Comparison of ENCODE assay signal across 10 cellular contexts in genomic region chr11:93526058-93526633, GRCh38. TPM values are rescaled to one million over a fixed set of nuclear protein-coding genes. Genes with fewer than 3 reads are reported as not detected.
DNase-seq lines count a peak whose midpoint lies in the region; ATAC-seq and TF ChIP-seq lines count a peak whose summit lies in the region.
"Had no signal": no experiment of that assay in that cellular context is flagged by ENCODE, and none has a peak within 500 bp of the region (broad histone marks: within the 10 kb centered on the region; RNA-seq: fewer than 3 reads in every experiment).

No MANE protein-coding gene starts in this region.

- no peaks in the 10 kb centered on the region for H3K36me3 ChIP-seq in HEK293 (ENCODE audit: control insufficient read depth in 2 of 2, insufficient read depth in 1 of 2, low read length in 2 of 2)

- no peaks in the 10 kb centered on the region for H3K36me3 Mint-ChIP-seq in activated T-cell treated with anti-CD3 and anti-CD28 coated beads, Interleukin-2, amount 50 U/mL, for 72 hours (ENCODE audit: insufficient read depth in 2 of 2)
- H3K36me3 Mint-ChIP-seq in activated B cell treated with CpG ODN at 0.5 μM for 24 hours (ENCODE audit: low read depth): no peaks in the 10 kb centered on the region
- peaks cover 8% of the 10 kb centered on the region for H3K36me3 Mint-ChIP-seq in stimulated activated effector memory CD8-positive, alpha-beta T cell treated with anti-CD3 and anti-CD28 coated beads, Interleukin-12 subunit alpha, Interleukin-12 subunit beta, amount 100 ng/mL, for 72 hours

- H3K9me3 ChIP-seq in HEK293 (ENCODE audit: control insufficient read depth, insufficient read depth, low read depth, low read length): no peaks in the 10 kb centered on the region

- no peaks in the 10 kb centered on the region for H3K4me1 ChIP-seq in HEK293 (ENCODE audit: control insufficient read depth, insufficient read depth, low read length)

- H3K4me1 Mint-ChIP-seq in activated T-cell treated with anti-CD3 and anti-CD28 coated beads, Interleukin-2, amount 50 U/mL, for 72 hours (ENCODE audit: low read depth): peaks cover 63% of the 10 kb centered on the region
- H3K4me1 Mint-ChIP-seq in activated B cell treated with CpG ODN at 0.5 μM for 24 hours: peaks cover 55% of the 10 kb centered on the region
- peaks cover 74% of the 10 kb centered on the region for H3K4me1 Mint-ChIP-seq in stimulated activated effector memory CD8-positive, alpha-beta T cell treated with anti-CD3 and anti-CD28 coated beads, Interleukin-12 subunit alpha, Interleukin-12 subunit beta, amount 100 ng/mL, for 72 hours

- peak overlapping the region; percentile 96 for H3K27ac Mint-ChIP-seq in activated T-cell treated with anti-CD3 and anti-CD28 coated beads, Interleukin-2, amount 50 U/mL, for 72 hours
- H3K27ac Mint-ChIP-seq in activated B cell treated with CpG ODN at 0.5 μM for 24 hours: peak overlapping the region; percentile 57
- peak overlapping the region; percentile 85 for H3K27ac Mint-ChIP-seq in stimulated activated effector memory CD8-positive, alpha-beta T cell treated with anti-CD3 and anti-CD28 coated beads, Interleukin-12 subunit alpha, Interleukin-12 subunit beta, amount 100 ng/mL, for 72 hours

- CTCF ChIA-PET in HEK293 (lab: Yijun Ruan, JAX) (no interaction called here), activated B cell treated with CpG ODN at 0.5 μM for 24 hours (lab: Charles Lee) (interaction anchor here (0.6 to 1.7 kb wide), 2 partner anchors 11 to 16 kb away, joined by 3 to 5 read pairs; no protein-coding TSS in a partner anchor)

- intact Hi-C loops in activated B cell treated with CpG ODN at 0.5 μM for 24 hours (cut with micrococcal nuclease): no loop called here

- POLR2A ChIA-PET in HEK293 (lab: Yijun Ruan, JAX): interaction anchor here (0.6 kb wide), 1 partner anchor 216 kb away, joined by 3 read pairs; no protein-coding TSS in a partner anchor
- POLR2A ChIA-PET in activated B cell treated with CpG ODN at 0.5 μM for 24 hours (lab: Charles Lee): interaction anchor here (1.8 kb wide), 1 partner anchor 215 kb away, joined by 4 read pairs; the partner anchor contains the start of genes C11orf54 and TAF1D

- peak overlapping the region in 1 of 2 donors; percentile 59 for H3K4me3 Mint-ChIP-seq in activated T-cell treated with anti-CD3 and anti-CD28 coated beads, Interleukin-2, amount 50 U/mL, for 72 hours
- peak overlapping the region; percentile 35 for H3K4me3 Mint-ChIP-seq in activated B cell treated with CpG ODN at 0.5 μM for 24 hours
- H3K4me3 Mint-ChIP-seq in stimulated activated effector memory CD8-positive, alpha-beta T cell treated with anti-CD3 and anti-CD28 coated beads, Interleukin-12 subunit alpha, Interleukin-12 subunit beta, amount 100 ng/mL, for 72 hours: peak overlapping the region; percentile 38

- no peaks in the 10 kb centered on the region for H3K9me3 Mint-ChIP-seq in activated T-cell treated with anti-CD3 and anti-CD28 coated beads, Interleukin-2, amount 50 U/mL, for 72 hours
- no peaks in the 10 kb centered on the region for H3K9me3 Mint-ChIP-seq in activated B cell treated with CpG ODN at 0.5 μM for 24 hours
- no peaks in the 10 kb centered on the region for H3K9me3 Mint-ChIP-seq in stimulated activated effector memory CD8-positive, alpha-beta T cell treated with anti-CD3 and anti-CD28 coated beads, Interleukin-12 subunit alpha, Interleukin-12 subunit beta, amount 100 ng/mL, for 72 hours

- H3K27me3 Mint-ChIP-seq in activated T-cell treated with anti-CD3 and anti-CD28 coated beads, Interleukin-2, amount 50 U/mL, for 72 hours (ENCODE audit: low read depth): no peaks in the 10 kb centered on the region
- H3K27me3 Mint-ChIP-seq in activated B cell treated with CpG ODN at 0.5 μM for 24 hours: no peaks in the 10 kb centered on the region

- DNase-seq in activated T-cell treated with anti-CD3 and anti-CD28 coated beads, Interleukin-2, amount 50 U/mL, for 72 hours: no peak
- no peak for DNase-seq in activated T-cell treated with anti-CD3 and anti-CD28 coated beads, Interleukin-2, amount 50 U/mL, for 48 hours
- DNase-seq in activated B cell treated with CpG ODN at 0.5 μM for 24 hours (no peak), KG1 (lab: John Stamatoyannopoulos, UW) (no peak)
- no peak for DNase-seq in stimulated activated effector memory CD8-positive, alpha-beta T cell treated with anti-CD3 and anti-CD28 coated beads, Interleukin-12 subunit alpha, Interleukin-12 subunit beta, amount 100 ng/mL, for 72 hours (ENCODE audit: low spot score in 2 of 2)
- no peak for DNase-seq in NK-92 treated with Interleukin-12 subunit alpha and Interleukin-12 subunit beta, amount 100 ng/mL, for 24 hours (lab: John Stamatoyannopoulos, UW)
- DNase-seq: activated CD4-positive, alpha-beta T cell treated with anti-CD3 and anti-CD28 coated beads for 4 hours; AML-193 had no signal

- no peak for ATAC-seq in activated T-cell treated with anti-CD3 and anti-CD28 coated beads, Interleukin-2, amount 50 U/mL, for 72 hours (replicated peaks in 1 of 2)
- ATAC-seq in activated B cell treated with CpG ODN at 0.5 μM for 24 hours (ENCODE audit: low read depth) (peak; percentile 19), HG02840 (IDR thresholded peaks at IDR 0.05; ENCODE audit: low FRiP score, unreplicated experiment) (no peak)
- ATAC-seq in stimulated activated effector memory CD8-positive, alpha-beta T cell treated with anti-CD3 and anti-CD28 coated beads, Interleukin-12 subunit alpha, Interleukin-12 subunit beta, amount 100 ng/mL, for 72 hours: no peak

- TF ChIP-seq CTCF in HEK293 (tag by site-specific recombination; IDR thresholded peaks at IDR 0.05) (no peak), activated B cell treated with CpG ODN at 0.5 μM for 24 hours (IDR thresholded peaks at IDR 0.05) (no peak)

- H3K4me3 ChIP-seq in HEK293 (ENCODE audit: low read depth, low read length): no peak overlapping the region

- no peak overlapping the region for H3K27ac ChIP-seq in HEK293 (ENCODE audit: extremely low read depth, low read depth, low read length)

TF ChIP-seq in HEK293, 187 proteins besides CTCF, POLR2A, EP300 and RAD21:
- TF ChIP-seq ZBTB26 (tag by site-specific recombination; optimal IDR thresholded peaks at IDR 0.05) (no peak), ZNF704 (tag by site-specific recombination; IDR thresholded peaks at IDR 0.05) (no peak), PRDM1 (tag by site-specific recombination; IDR thresholded peaks at IDR 0.05) (peak; percentile 73; the same call in 1 of the 2 replicates), HOXD13 (CRISPR knock-in tag; IDR thresholded peaks at IDR 0.05; ENCODE audit: borderline replicate concordance) (no peak), ZNF658 (tag by site-specific recombination; IDR thresholded peaks at IDR 0.05) (no peak)

RNA-seq across cellular contexts. Expression of gene SMCO4, which starts 17.0 kb away (rescaled TPM):
- total RNA-seq in activated T-cell treated with anti-CD3 and anti-CD28 coated beads, Interleukin-2, amount 50 U/mL, for 72 hours: 10 to 100 TPM; 28.4 to 36.1 TPM
- total RNA-seq in activated B cell treated with CpG ODN at 0.5 μM for 24 hours: 3.2 and 4.6 TPM in 2 replicates
